9 cellular contexts compared by ENCODE assay signal in genomic region chr7:37284805-37285211, GRCh38.
DNase-seq lines count a peak whose midpoint lies in the region; ATAC-seq and TF ChIP-seq lines count a peak whose summit lies in the region.
"Had no signal": no experiment of that assay in that cellular context is flagged by ENCODE, and none has a peak within 500 bp of the region (broad histone marks: within the 10 kb centered on the region; RNA-seq: fewer than 3 reads in every experiment).

No MANE protein-coding gene starts in this region.

- peak; percentile 4 for DNase-seq in NCI-H2196 (lab: John Stamatoyannopoulos, UW; ENCODE audit: unreplicated experiment)
- DNase-seq in NCI-H2196 treated with DMSO at 0.1 percent for 48 hours (lab: John Stamatoyannopoulos, UW; ENCODE audit: unreplicated experiment): no peak
- peak; percentile 11 for DNase-seq in NCI-H1694 treated with DMSO at 0.1 percent for 48 hours (lab: John Stamatoyannopoulos, UW)
- DNase-seq in activated CD8-positive, alpha-beta memory T cell treated with anti-CD3 and anti-CD28 coated beads, Interleukin-2, amount 50 U/mL, for 4 hours: peak; percentile 43
- no peak for DNase-seq in fibroblast of pulmonary artery (ENCODE audit: low read depth)
- peak in 46 of 56 donors; percentile 19 to 84 (median 55) for DNase-seq in nucleus accumbens (lab: John Stamatoyannopoulos, UW)

- peak; percentile 14 for TF ChIP-seq CTCF in fibroblast of pulmonary artery (IDR thresholded peaks at IDR 0.05; ENCODE audit: low read length, missing control alignments)

- no peak overlapping the region for H3K4me3 ChIP-seq in fibroblast of pulmonary artery (replicated peaks; ENCODE audit: low read depth, low read length)
- H3K4me3 ChIP-seq: BLaER1 treated with 17β-estradiol and CSF1 and Interleukin-3, amounts not matched to agents 10 nM and 100 nM had no signal

- ATAC-seq in HG03469 (IDR thresholded peaks at IDR 0.05; ENCODE audit: unreplicated experiment): no peak
- ATAC-seq in GM19328 (IDR thresholded peaks at IDR 0.05; ENCODE audit: unreplicated experiment): no peak

Comparison
In these comparisons a context has a peak if more than half of its experiments do, and no peak if none do; other contexts are left out.
1. DNase-seq: peak in NCI-H2196 (single experiment), NCI-H1694 treated with DMSO at 0.1 percent for 48 hours (single experiment), activated CD8-positive, alpha-beta memory T cell treated with anti-CD3 and anti-CD28 coated beads, Interleukin-2, amount 50 U/mL, for 4 hours (single experiment) and nucleus accumbens (46 of 56); none in NCI-H2196 treated with DMSO at 0.1 percent for 48 hours (single experiment) and fibroblast of pulmonary artery (single experiment).